In genomic region chr20:4038676-4039075, GRCh38 we compare ENCODE assay signal across 11 cellular contexts. TPM values are rescaled to one million over a fixed set of nuclear protein-coding genes. Genes with fewer than 3 reads are reported as not detected.
DNase-seq lines count a peak whose midpoint lies in the region; ATAC-seq, FAIRE-seq and TF ChIP-seq lines count a peak whose summit lies in the region.
"Had no signal": no experiment of that assay in that cellular context is flagged by ENCODE, and none has a peak within 500 bp of the region (broad histone marks: within the 10 kb centered on the region; RNA-seq: fewer than 3 reads in every experiment).

No MANE protein-coding gene starts in this region.

- H3K4me1 Mint-ChIP-seq in activated T-helper 2 cell treated with anti-CD3 and anti-CD28 coated beads, Interferon-gamma antibody, Interleukin-2, Interleukin-4, amounts not matched to agents 10 μg/mL and 5 μg/mL and 100 μg/mL, durations not matched to agents 14 hours and 24 hours and 36 hours (ENCODE audit: low read depth) = peaks cover 33% of the 10 kb centered on the region

- peak overlapping the region; percentile 38 for H2AK5ac ChIP-seq in mesendoderm (ENCODE audit: low read length)

- peaks cover 0 to 7% (median 4%) of the 10 kb centered on the region in 11 experiments; a peak in 13 of 22 replicates for H3K9me3 ChIP-seq in BLaER1 treated with 17β-estradiol and CSF1 and Interleukin-3, amounts not matched to agents 10 nM and 100 nM (replicated peaks in 1 of 11)
- no peaks in the 10 kb centered on the region for H3K9me3 ChIP-seq in gastrocnemius medialis
- H3K9me3 ChIP-seq: SJCRH30 had no signal

- H2BK120ac ChIP-seq in mesendoderm (ENCODE audit: low read depth, low read length) = no peak overlapping the region

- no peaks in the 10 kb centered on the region for H3K27me3 Mint-ChIP-seq in activated T-helper 2 cell treated with anti-CD3 and anti-CD28 coated beads, Interferon-gamma antibody, Interleukin-2, Interleukin-4, amounts not matched to agents 10 μg/mL and 5 μg/mL and 100 μg/mL, durations not matched to agents 14 hours and 24 hours and 36 hours (ENCODE audit: low read depth)

- intact Hi-C loops in activated T-helper 2 cell treated with anti-CD3 and anti-CD28 coated beads, Interferon-gamma antibody, Interleukin-2, Interleukin-4, amounts not matched to agents 10 μg/mL and 5 μg/mL and 100 μg/mL, durations not matched to agents 14 hours and 24 hours and 36 hours (cut with micrococcal nuclease) = loop anchor here (1.0 kb wide), 1 partner anchor 44 kb away; no protein-coding TSS in a partner anchor
- intact Hi-C loops in gastrocnemius medialis (cut with DNase I; ENCODE audit: low total_unique reads) = no loop called here

- peaks cover 3% of the 10 kb centered on the region for H3K36me3 Mint-ChIP-seq in activated T-helper 2 cell treated with anti-CD3 and anti-CD28 coated beads, Interferon-gamma antibody, Interleukin-2, Interleukin-4, amounts not matched to agents 10 μg/mL and 5 μg/mL and 100 μg/mL, durations not matched to agents 14 hours and 24 hours and 36 hours (ENCODE audit: low read depth)

- no peak for DNase-seq in Jurkat, Clone E6-1 (ENCODE audit: low read depth, low spot score)
- DNase-seq in activated T-helper 2 cell treated with anti-CD3 and anti-CD28 coated beads, Interferon-gamma antibody, Interleukin-2, Interleukin-4, amounts not matched to agents 10 μg/mL and 5 μg/mL and 100 μg/mL, durations not matched to agents 14 hours and 24 hours and 36 hours (ENCODE audit: low spot score) = no peak
- DNase-seq in mesendoderm (no peak), gastrocnemius medialis (no peak), D721Med (ENCODE audit: insufficient read length, low spot score) (no peak), SIG-M5 treated with dmso at 0.1 percent for 504 hours (lab: John Stamatoyannopoulos, UW; ENCODE audit: unreplicated experiment) (no peak)
- no peak for DNase-seq in stimulated activated naive CD4-positive, alpha-beta T cell (lab: John Stamatoyannopoulos, UW)
- DNase-seq: NCI-H69 had no signal

- no peak overlapping the region for H2BK5ac ChIP-seq in mesendoderm (ENCODE audit: low read length)

- no peak for TF ChIP-seq POLR2A in gastrocnemius medialis (IDR thresholded peaks at IDR 0.05)

- no peaks in the 10 kb centered on the region for H3K79me2 ChIP-seq in mesendoderm (ENCODE audit: control insufficient read depth, insufficient read depth, low read length)

- peaks cover 9% of the 10 kb centered on the region for H3K9me3 Mint-ChIP-seq in activated T-helper 2 cell treated with anti-CD3 and anti-CD28 coated beads, Interferon-gamma antibody, Interleukin-2, Interleukin-4, amounts not matched to agents 10 μg/mL and 5 μg/mL and 100 μg/mL, durations not matched to agents 14 hours and 24 hours and 36 hours

- peaks cover 0 to 5% (median 0%) of the 10 kb centered on the region in 11 experiments; a peak in 1 of 22 replicates for H3K27me3 ChIP-seq in BLaER1 treated with 17β-estradiol and CSF1 and Interleukin-3, amounts not matched to agents 10 nM and 100 nM
- H3K27me3 ChIP-seq in mesendoderm (ENCODE audit: insufficient read depth, low read length, poor library complexity) (no peaks in the 10 kb centered on the region), gastrocnemius medialis (no peaks in the 10 kb centered on the region)
- H3K27me3 ChIP-seq: SJCRH30 had no signal

- H3K56ac ChIP-seq in mesendoderm (ENCODE audit: low read length) = peak overlapping the region; percentile 11

- no CpG with 5 or more reads among the region's 5 CpGs for WGBS in mesendoderm (ENCODE audit: extremely low coverage, insufficient coverage, low lambda C conversion rate)

- no peak overlapping the region for H3K23ac ChIP-seq in mesendoderm (ENCODE audit: low read length)

- no peaks in the 10 kb centered on the region for H3K36me3 ChIP-seq in BLaER1 treated with 17β-estradiol and CSF1 and Interleukin-3, amounts not matched to agents 10 nM and 100 nM
- H3K36me3 ChIP-seq in mesendoderm (ENCODE audit: control insufficient read depth, insufficient read depth, low read length) (no peaks in the 10 kb centered on the region), gastrocnemius medialis (no peaks in the 10 kb centered on the region)
- H3K36me3 ChIP-seq: SJCRH30 had no signal

- peak overlapping the region; percentile 71 to 94 (median 79) for H3K4me2 ChIP-seq in BLaER1 treated with 17β-estradiol and CSF1 and Interleukin-3, amounts not matched to agents 10 nM and 100 nM
- no peak overlapping the region for H3K4me2 ChIP-seq in mesendoderm (ENCODE audit: low read length)

- H3K4me3 ChIP-seq in BLaER1 treated with 17β-estradiol and CSF1 and Interleukin-3, amounts not matched to agents 10 nM and 100 nM = peak overlapping the region in 5 of 10 experiments; percentile 18 to 42 (median 31); a peak in 5 of 20 replicates
- peak overlapping the region; percentile 49 for H3K4me3 ChIP-seq in Jurkat, Clone E6-1 (ENCODE audit: low read length)
- no peak overlapping the region for H3K4me3 ChIP-seq in mesendoderm (ENCODE audit: low read length)
- no peak overlapping the region for H3K4me3 ChIP-seq in gastrocnemius medialis
- H3K4me3 ChIP-seq: SJCRH30 had no signal

- no peak overlapping the region for H2BK15ac ChIP-seq in mesendoderm (replicated peaks; ENCODE audit: low read depth)

- H3K4me3 Mint-ChIP-seq in activated T-helper 2 cell treated with anti-CD3 and anti-CD28 coated beads, Interferon-gamma antibody, Interleukin-2, Interleukin-4, amounts not matched to agents 10 μg/mL and 5 μg/mL and 100 μg/mL, durations not matched to agents 14 hours and 24 hours and 36 hours (ENCODE audit: low read depth) = no peak overlapping the region

- FAIRE-seq in D721Med (lab: Jason Lieb, UNC) = no peak

- H3K27ac ChIP-seq in BLaER1 treated with 17β-estradiol and CSF1 and Interleukin-3, amounts not matched to agents 10 nM and 100 nM = peak overlapping the region; percentile 30 to 87 (median 82); a peak in 20 of 22 replicates
- H3K27ac ChIP-seq in mesendoderm (ENCODE audit: low read depth, low read length) = no peak overlapping the region
- no peak overlapping the region for H3K27ac ChIP-seq in gastrocnemius medialis
- H3K27ac ChIP-seq: C4-2B, SJCRH30 had no signal

- no peak overlapping the region for H3K4ac ChIP-seq in mesendoderm (ENCODE audit: low read depth, low read length)

- H4K20me1 ChIP-seq in BLaER1 treated with 17β-estradiol and CSF1 and Interleukin-3, amounts not matched to agents 10 nM and 100 nM = no peaks in the 10 kb centered on the region

- H3K79me1 ChIP-seq in mesendoderm (ENCODE audit: low read length) = no peaks in the 10 kb centered on the region

- H3K4me1 ChIP-seq in BLaER1 treated with 17β-estradiol and CSF1 and Interleukin-3, amounts not matched to agents 10 nM and 100 nM = peaks cover 19 to 43% (median 29%) of the 10 kb centered on the region in 10 experiments
- H3K4me1 ChIP-seq in mesendoderm (ENCODE audit: control insufficient read depth, low read depth, low read length) (peaks cover 16% of the 10 kb centered on the region), gastrocnemius medialis (peaks cover 0 to 4% of the 10 kb centered on the region in 2 donors)

- in situ Hi-C loops in gastrocnemius medialis (cut with MboI; ENCODE audit: low sequenced_read_pairs in 4 of 4) = no loop called here

- H4K8ac ChIP-seq in mesendoderm (ENCODE audit: low read depth, low read length) = no peak overlapping the region

- no peak overlapping the region for H3K18ac ChIP-seq in mesendoderm (ENCODE audit: low read length)

- H3K27ac Mint-ChIP-seq in activated T-helper 2 cell treated with anti-CD3 and anti-CD28 coated beads, Interferon-gamma antibody, Interleukin-2, Interleukin-4, amounts not matched to agents 10 μg/mL and 5 μg/mL and 100 μg/mL, durations not matched to agents 14 hours and 24 hours and 36 hours = peak overlapping the region; percentile 99

- TF ChIP-seq CTCF in gastrocnemius medialis (IDR thresholded peaks at IDR 0.05 in 4 of 5, conservative IDR thresholded peaks at IDR 0.05 in 1 of 5) = no peak
- no peak for TF ChIP-seq CTCF in D721Med (IDR thresholded peaks at IDR 0.05; ENCODE audit: insufficient read depth, missing control alignments)

- peak overlapping the region in 8 of 11 experiments; percentile 56 to 76 (median 72); a peak in 13 of 22 replicates for H3K9ac ChIP-seq in BLaER1 treated with 17β-estradiol and CSF1 and Interleukin-3, amounts not matched to agents 10 nM and 100 nM
- H3K9ac ChIP-seq in mesendoderm (ENCODE audit: low read length) = no peak overlapping the region

- no peak overlapping the region for H4K5ac ChIP-seq in mesendoderm (ENCODE audit: low read length)

- no peak for ATAC-seq in gastrocnemius medialis

RNA-seq across cellular contexts. Expression of gene RNF24, which starts 23.3 kb away (rescaled TPM):
- 12.2 TPM for polyA plus RNA-seq in Jurkat, Clone E6-1 (2012; ENCODE audit: insufficient read depth, insufficient read length)
- 15.8 and 17.7 TPM in 2 replicates for total RNA-seq in activated T-helper 2 cell treated with anti-CD3 and anti-CD28 coated beads, Interferon-gamma antibody, Interleukin-2, Interleukin-4, amounts not matched to agents 10 μg/mL and 5 μg/mL and 100 μg/mL, durations not matched to agents 14 hours and 24 hours and 36 hours
- 13.8 TPM for polyA plus RNA-seq in mesendoderm (2013, experiment 1 of 2)
- 13.2 TPM for polyA plus RNA-seq in mesendoderm (2013, experiment 2 of 2)
- total RNA-seq in gastrocnemius medialis = 1 to 10 TPM; 1.3 to 3.1 (median 2.1) TPM

Comparison
In these comparisons a context has a peak if more than half of its experiments do, and no peak if none do; other contexts are left out.
1. H3K27ac ChIP-seq: peak in BLaER1 treated with 17β-estradiol and CSF1 and Interleukin-3, amounts not matched to agents 10 nM and 100 nM (11 of 11); none in mesendoderm (single experiment) and gastrocnemius medialis (0 of 4).